Comparison of ENCODE assay signal across 1 cellular context in the genomic region with DNA sequence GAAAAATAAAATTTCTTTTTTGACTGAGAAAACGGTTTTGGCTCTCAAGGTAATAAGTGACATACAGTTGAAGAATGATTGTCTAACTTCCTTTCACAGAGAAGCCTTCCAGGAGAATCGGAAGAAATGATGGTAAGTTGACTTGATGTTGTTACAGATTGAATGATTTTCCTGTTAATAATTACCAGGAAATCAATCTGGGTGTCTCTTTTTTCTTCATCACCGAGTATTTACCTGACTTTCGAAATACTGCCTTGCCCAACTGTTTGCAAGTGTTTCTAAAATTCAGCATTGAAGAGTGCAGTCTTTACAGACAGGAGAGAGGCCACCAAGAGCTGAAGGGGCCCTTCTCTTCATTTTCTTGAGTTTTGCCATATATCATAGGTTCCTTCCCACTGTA.
TF ChIP-seq lines count a peak whose summit lies in the region.

No MANE protein-coding gene starts in this region.

TF ChIP-seq in HepG2, 621 proteins besides CTCF, POLR2A, EP300 and RAD21 (continued from another document and continues in another):
- TF ChIP-seq, protein P1, sequence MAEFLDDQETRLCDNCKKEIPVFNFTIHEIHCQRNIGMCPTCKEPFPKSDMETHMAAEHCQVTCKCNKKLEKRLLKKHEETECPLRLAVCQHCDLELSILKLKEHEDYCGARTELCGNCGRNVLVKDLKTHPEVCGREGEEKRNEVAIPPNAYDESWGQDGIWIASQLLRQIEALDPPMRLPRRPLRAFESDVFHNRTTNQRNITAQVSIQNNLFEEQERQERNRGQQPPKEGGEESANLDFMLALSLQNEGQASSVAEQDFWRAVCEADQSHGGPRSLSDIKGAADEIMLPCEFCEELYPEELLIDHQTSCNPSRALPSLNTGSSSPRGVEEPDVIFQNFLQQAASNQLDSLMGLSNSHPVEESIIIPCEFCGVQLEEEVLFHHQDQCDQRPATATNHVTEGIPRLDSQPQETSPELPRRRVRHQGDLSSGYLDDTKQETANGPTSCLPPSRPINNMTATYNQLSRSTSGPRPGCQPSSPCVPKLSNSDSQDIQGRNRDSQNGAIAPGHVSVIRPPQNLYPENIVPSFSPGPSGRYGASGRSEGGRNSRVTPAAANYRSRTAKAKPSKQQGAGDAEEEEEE (CRISPR knock-in tag; IDR thresholded peaks at IDR 0.05; ENCODE audit: borderline replicate concordance) = no peak
- TF ChIP-seq, protein P2, sequence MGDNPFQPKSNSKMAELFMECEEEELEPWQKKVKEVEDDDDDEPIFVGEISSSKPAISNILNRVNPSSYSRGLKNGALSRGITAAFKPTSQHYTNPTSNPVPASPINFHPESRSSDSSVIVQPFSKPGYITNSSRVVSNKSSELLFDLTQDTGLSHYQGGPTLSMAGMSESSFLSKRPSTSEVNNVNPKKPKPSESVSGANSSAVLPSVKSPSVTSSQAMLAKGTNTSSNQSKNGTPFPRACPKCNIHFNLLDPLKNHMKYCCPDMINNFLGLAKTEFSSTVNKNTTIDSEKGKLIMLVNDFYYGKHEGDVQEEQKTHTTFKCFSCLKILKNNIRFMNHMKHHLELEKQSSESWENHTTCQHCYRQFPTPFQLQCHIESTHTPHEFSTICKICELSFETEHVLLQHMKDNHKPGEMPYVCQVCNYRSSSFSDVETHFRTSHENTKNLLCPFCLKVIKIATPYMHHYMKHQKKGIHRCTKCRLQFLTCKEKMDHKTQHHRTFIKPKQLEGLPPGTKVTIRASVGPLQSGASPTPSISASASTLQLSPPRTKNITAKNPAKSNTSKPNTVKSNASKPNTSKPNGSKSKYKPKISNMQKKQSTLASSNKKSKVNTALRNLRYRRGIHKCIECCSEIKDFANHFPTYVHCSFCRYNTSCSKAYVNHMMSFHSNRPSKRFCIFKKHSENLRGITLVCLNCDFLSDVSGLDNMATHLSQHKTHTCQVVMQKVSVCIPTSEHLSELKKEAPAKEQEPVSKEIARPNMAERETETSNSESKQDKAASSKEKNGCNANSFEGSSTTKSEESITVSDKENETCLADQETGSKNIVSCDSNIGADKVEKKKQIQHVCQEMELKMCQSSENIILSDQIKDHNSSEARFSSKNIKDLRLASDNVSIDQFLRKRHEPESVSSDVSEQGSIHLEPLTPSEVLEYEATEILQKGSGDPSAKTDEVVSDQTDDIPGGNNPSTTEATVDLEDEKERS (CRISPR knock-in tag; IDR thresholded peaks at IDR 0.05) = no peak; the same call in 1 of the 2 replicates
- no peak for TF ChIP-seq ZNF143 (CRISPR knock-in tag; IDR thresholded peaks at IDR 0.05)
- TF ChIP-seq PPARG (CRISPR knock-in tag; conservative IDR thresholded peaks at IDR 0.05) = peak; percentile 84
- TF ChIP-seq, protein P3, sequence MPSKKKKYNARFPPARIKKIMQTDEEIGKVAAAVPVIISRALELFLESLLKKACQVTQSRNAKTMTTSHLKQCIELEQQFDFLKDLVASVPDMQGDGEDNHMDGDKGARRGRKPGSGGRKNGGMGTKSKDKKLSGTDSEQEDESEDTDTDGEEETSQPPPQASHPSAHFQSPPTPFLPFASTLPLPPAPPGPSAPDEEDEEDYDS (CRISPR knock-in tag; IDR thresholded peaks at IDR 0.05) = peak; percentile 80
- no peak; the same call in 1 of the 2 replicates for TF ChIP-seq POLR2G (IDR thresholded peaks at IDR 0.05; ENCODE audit: low read depth, low read length)
- TF ChIP-seq NFYC (CRISPR knock-in tag; IDR thresholded peaks at IDR 0.05) = peak; percentile 16; the same call in 1 of the 2 replicates
- TF ChIP-seq SP4 (CRISPR knock-in tag; IDR thresholded peaks at IDR 0.05) = no peak
- no peak; the same call in none of the 2 replicates for TF ChIP-seq SMAD3 (CRISPR knock-in tag; IDR thresholded peaks at IDR 0.05)
- TF ChIP-seq, protein P4, sequence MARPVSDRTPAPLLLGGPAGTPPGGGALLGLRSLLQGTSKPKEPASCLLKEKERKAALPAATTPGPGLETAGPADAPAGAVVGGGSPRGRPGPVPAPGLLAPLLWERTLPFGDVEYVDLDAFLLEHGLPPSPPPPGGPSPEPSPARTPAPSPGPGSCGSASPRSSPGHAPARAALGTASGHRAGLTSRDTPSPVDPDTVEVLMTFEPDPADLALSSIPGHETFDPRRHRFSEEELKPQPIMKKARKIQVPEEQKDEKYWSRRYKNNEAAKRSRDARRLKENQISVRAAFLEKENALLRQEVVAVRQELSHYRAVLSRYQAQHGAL (CRISPR knock-in tag; IDR thresholded peaks at IDR 0.05; ENCODE audit: not compliant biosample characterization) = no peak
- TF ChIP-seq, protein P5, sequence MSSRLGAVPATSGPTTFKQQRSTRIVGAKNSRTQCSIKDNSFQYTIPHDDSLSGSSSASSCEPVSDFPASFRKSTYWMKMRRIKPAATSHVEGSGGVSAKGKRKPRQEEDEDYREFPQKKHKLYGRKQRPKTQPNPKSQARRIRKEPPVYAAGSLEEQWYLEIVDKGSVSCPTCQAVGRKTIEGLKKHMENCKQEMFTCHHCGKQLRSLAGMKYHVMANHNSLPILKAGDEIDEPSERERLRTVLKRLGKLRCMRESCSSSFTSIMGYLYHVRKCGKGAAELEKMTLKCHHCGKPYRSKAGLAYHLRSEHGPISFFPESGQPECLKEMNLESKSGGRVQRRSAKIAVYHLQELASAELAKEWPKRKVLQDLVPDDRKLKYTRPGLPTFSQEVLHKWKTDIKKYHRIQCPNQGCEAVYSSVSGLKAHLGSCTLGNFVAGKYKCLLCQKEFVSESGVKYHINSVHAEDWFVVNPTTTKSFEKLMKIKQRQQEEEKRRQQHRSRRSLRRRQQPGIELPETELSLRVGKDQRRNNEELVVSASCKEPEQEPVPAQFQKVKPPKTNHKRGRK (CRISPR knock-in tag; IDR thresholded peaks at IDR 0.05) = no peak
- peak; percentile 66; the same call in 1 of the 2 replicates for TF ChIP-seq HNF4G (IDR thresholded peaks at IDR 0.05; ENCODE audit: borderline replicate concordance, low read depth, low read length)
- TF ChIP-seq HNF4G (CRISPR knock-in tag; IDR thresholded peaks at IDR 0.05; ENCODE audit: borderline replicate concordance, low read depth) = no peak
- TF ChIP-seq MIER3 (CRISPR knock-in tag; IDR thresholded peaks at IDR 0.05; ENCODE audit: borderline replicate concordance) = peak; percentile 75; the same call in 1 of the 2 replicates
- peak; percentile 90 for TF ChIP-seq FOXK1 (CRISPR knock-in tag; IDR thresholded peaks at IDR 0.05; ENCODE audit: borderline replicate concordance, low read depth)
- TF ChIP-seq BRD4 (CRISPR knock-in tag; IDR thresholded peaks at IDR 0.05) = no peak
- TF ChIP-seq ESRRA (CRISPR knock-in tag; IDR thresholded peaks at IDR 0.05; ENCODE audit: low read depth) = peak; percentile 52; the same call in 1 of the 2 replicates
- TF ChIP-seq KAT8 (CRISPR knock-in tag; IDR thresholded peaks at IDR 0.05) = peak; percentile 69
- TF ChIP-seq, protein P6, sequence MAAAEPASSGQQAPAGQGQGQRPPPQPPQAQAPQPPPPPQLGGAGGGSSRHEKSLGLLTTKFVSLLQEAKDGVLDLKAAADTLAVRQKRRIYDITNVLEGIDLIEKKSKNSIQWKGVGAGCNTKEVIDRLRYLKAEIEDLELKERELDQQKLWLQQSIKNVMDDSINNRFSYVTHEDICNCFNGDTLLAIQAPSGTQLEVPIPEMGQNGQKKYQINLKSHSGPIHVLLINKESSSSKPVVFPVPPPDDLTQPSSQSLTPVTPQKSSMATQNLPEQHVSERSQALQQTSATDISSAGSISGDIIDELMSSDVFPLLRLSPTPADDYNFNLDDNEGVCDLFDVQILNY (CRISPR knock-in tag; conservative IDR thresholded peaks at IDR 0.05) = no peak
- TF ChIP-seq, protein P7, sequence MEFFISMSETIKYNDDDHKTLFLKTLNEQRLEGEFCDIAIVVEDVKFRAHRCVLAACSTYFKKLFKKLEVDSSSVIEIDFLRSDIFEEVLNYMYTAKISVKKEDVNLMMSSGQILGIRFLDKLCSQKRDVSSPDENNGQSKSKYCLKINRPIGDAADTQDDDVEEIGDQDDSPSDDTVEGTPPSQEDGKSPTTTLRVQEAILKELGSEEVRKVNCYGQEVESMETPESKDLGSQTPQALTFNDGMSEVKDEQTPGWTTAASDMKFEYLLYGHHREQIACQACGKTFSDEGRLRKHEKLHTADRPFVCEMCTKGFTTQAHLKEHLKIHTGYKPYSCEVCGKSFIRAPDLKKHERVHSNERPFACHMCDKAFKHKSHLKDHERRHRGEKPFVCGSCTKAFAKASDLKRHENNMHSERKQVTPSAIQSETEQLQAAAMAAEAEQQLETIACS (CRISPR knock-in tag; IDR thresholded peaks at IDR 0.05) = no peak
- TF ChIP-seq, protein P8, sequence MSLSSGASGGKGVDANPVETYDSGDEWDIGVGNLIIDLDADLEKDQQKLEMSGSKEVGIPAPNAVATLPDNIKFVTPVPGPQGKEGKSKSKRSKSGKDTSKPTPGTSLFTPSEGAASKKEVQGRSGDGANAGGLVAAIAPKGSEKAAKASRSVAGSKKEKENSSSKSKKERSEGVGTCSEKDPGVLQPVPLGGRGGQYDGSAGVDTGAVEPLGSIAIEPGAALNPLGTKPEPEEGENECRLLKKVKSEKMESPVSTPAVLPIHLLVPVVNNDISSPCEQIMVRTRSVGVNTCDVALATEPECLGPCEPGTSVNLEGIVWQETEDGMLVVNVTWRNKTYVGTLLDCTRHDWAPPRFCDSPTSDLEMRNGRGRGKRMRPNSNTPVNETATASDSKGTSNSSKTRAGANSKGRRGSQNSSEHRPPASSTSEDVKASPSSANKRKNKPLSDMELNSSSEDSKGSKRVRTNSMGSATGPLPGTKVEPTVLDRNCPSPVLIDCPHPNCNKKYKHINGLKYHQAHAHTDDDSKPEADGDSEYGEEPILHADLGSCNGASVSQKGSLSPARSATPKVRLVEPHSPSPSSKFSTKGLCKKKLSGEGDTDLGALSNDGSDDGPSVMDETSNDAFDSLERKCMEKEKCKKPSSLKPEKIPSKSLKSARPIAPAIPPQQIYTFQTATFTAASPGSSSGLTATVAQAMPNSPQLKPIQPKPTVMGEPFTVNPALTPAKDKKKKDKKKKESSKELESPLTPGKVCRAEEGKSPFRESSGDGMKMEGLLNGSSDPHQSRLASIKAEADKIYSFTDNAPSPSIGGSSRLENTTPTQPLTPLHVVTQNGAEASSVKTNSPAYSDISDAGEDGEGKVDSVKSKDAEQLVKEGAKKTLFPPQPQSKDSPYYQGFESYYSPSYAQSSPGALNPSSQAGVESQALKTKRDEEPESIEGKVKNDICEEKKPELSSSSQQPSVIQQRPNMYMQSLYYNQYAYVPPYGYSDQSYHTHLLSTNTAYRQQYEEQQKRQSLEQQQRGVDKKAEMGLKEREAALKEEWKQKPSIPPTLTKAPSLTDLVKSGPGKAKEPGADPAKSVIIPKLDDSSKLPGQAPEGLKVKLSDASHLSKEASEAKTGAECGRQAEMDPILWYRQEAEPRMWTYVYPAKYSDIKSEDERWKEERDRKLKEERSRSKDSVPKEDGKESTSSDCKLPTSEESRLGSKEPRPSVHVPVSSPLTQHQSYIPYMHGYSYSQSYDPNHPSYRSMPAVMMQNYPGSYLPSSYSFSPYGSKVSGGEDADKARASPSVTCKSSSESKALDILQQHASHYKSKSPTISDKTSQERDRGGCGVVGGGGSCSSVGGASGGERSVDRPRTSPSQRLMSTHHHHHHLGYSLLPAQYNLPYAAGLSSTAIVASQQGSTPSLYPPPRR (CRISPR knock-in tag; IDR thresholded peaks at IDR 0.05; ENCODE audit: borderline replicate concordance) = peak; percentile 92
- TF ChIP-seq, protein P9, sequence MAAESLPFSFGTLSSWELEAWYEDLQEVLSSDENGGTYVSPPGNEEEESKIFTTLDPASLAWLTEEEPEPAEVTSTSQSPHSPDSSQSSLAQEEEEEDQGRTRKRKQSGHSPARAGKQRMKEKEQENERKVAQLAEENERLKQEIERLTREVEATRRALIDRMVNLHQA (CRISPR knock-in tag; IDR thresholded peaks at IDR 0.05) = peak; percentile 91; the same call in 1 of the 2 replicates
- no peak for TF ChIP-seq SP2 (CRISPR knock-in tag; IDR thresholded peaks at IDR 0.05)
- TF ChIP-seq MTA3 (CRISPR knock-in tag; IDR thresholded peaks at IDR 0.05) = no peak
- TF ChIP-seq ZNF605 (CRISPR knock-in tag; IDR thresholded peaks at IDR 0.05) = no peak
- TF ChIP-seq, protein P10, sequence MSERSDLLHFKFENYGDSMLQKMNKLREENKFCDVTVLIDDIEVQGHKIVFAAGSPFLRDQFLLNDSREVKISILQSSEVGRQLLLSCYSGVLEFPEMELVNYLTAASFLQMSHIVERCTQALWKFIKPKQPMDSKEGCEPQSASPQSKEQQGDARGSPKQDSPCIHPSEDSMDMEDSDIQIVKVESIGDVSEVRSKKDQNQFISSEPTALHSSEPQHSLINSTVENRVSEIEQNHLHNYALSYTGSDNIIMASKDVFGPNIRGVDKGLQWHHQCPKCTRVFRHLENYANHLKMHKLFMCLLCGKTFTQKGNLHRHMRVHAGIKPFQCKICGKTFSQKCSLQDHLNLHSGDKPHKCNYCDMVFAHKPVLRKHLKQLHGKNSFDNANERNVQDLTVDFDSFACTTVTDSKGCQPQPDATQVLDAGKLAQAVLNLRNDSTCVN (CRISPR knock-in tag; IDR thresholded peaks at IDR 0.05; ENCODE audit: borderline replicate concordance) = no peak
- TF ChIP-seq ZNF615 (CRISPR knock-in tag; IDR thresholded peaks at IDR 0.05; ENCODE audit: borderline replicate concordance) = no peak
- no peak for TF ChIP-seq ZNF205 (CRISPR knock-in tag; IDR thresholded peaks at IDR 0.05)
- peak; percentile 56; the same call in 1 of the 2 replicates for TF ChIP-seq ZSCAN9 (CRISPR knock-in tag; IDR thresholded peaks at IDR 0.05; ENCODE audit: borderline replicate concordance)
- peak; percentile 61; the same call in 1 of the 2 replicates for TF ChIP-seq HDAC1 (CRISPR knock-in tag; IDR thresholded peaks at IDR 0.05)
- TF ChIP-seq ZSCAN20 (CRISPR knock-in tag; IDR thresholded peaks at IDR 0.05; ENCODE audit: borderline replicate concordance) = no peak
- peak; percentile 97 for TF ChIP-seq DPF2 (CRISPR knock-in tag; IDR thresholded peaks at IDR 0.05; ENCODE audit: borderline replicate concordance, low read depth)
- TF ChIP-seq SPEN (CRISPR knock-in tag; IDR thresholded peaks at IDR 0.05; ENCODE audit: low read depth) = no peak
- TF ChIP-seq NPAS2 (CRISPR knock-in tag; IDR thresholded peaks at IDR 0.05; ENCODE audit: borderline replicate concordance) = no peak
- TF ChIP-seq ZNF652 (CRISPR knock-in tag; IDR thresholded peaks at IDR 0.05; ENCODE audit: borderline replicate concordance, low read depth) = peak; percentile 59; the same call in 1 of the 2 replicates
